ENCODE assay signal across 1 cellular context in genomic region chr10:63267414-63268138, GRCh38.
TF ChIP-seq lines count a peak whose summit lies in the region.

No MANE protein-coding gene starts in this region.

TF ChIP-seq in K562, 482 proteins besides CTCF, POLR2A, EP300 and RAD21 (continued from another document and continues in another):
- TF ChIP-seq AFF4 (CRISPR knock-in tag; IDR thresholded peaks at IDR 0.05) (peak; percentile 80), DPF2 (IDR thresholded peaks at IDR 0.05) (0 out of 2 replicates have a peak, but pooled peaks have one; percentile 12), ZFX (CRISPR knock-in tag; IDR thresholded peaks at IDR 0.05) (peak; percentile 80), CEBPG (CRISPR knock-in tag; IDR thresholded peaks at IDR 0.05) (no peak), CEBPG (tag; conservative IDR thresholded peaks at IDR 0.05 in 1 of 2, IDR thresholded peaks at IDR 0.05 in 1 of 2) (peak; percentile 55 to 89), FOXM1 (IDR thresholded peaks at IDR 0.05; ENCODE audit: low read depth) (0 out of 2 replicates have a peak, but pooled peaks have one; percentile 6), FOXM1 (CRISPR knock-in tag; IDR thresholded peaks at IDR 0.05; ENCODE audit: low read depth) (no peak), SREBF1 (IDR thresholded peaks at IDR 0.05; ENCODE audit: borderline replicate concordance, low read depth, low read length) (no peak), HMG20A (CRISPR knock-in tag; conservative IDR thresholded peaks at IDR 0.05) (0 out of 2 replicates have a peak, but pooled peaks have one; percentile 37), HNRNPK (IDR thresholded peaks at IDR 0.05; ENCODE audit: low read depth, low read length, poor library complexity, severe bottlenecking) (no peak), GABPA (tag; conservative IDR thresholded peaks at IDR 0.05; ENCODE audit: low read depth) (0 out of 2 replicates have a peak, but pooled peaks have one; percentile 18), HNRNPL (IDR thresholded peaks at IDR 0.05; ENCODE audit: low read depth, low read length) (no peak), AFF1 (IDR thresholded peaks at IDR 0.05; ENCODE audit: low read depth in 1 of 2, partially characterized antibody in 2 of 2) (peak; percentile 68 to 80), VEZF1 (CRISPR knock-in tag; IDR thresholded peaks at IDR 0.05) (peak; percentile 34), ZNF239 (CRISPR knock-in tag; IDR thresholded peaks at IDR 0.05) (no peak), GTF2A2 (tag; IDR thresholded peaks at IDR 0.05) (0 out of 2 replicates have a peak, but pooled peaks have one; percentile 22), POLR2AphosphoS2 (IDR thresholded peaks at IDR 0.05; ENCODE audit: low read length) (no peak), TEAD1 (CRISPR knock-in tag; IDR thresholded peaks at IDR 0.05) (peak in 1 of 2 experiments; percentile 64; a peak in 2 of 4 replicates), KAT2B (IDR thresholded peaks at IDR 0.05; ENCODE audit: low read depth, low read length) (no peak), BCLAF1 (IDR thresholded peaks at IDR 0.05; ENCODE audit: borderline replicate concordance in 1 of 2, control insufficient read depth in 1 of 2, low read depth in 2 of 2, low read length in 1 of 2) (peak in 1 of 2 experiments; percentile 58; a peak in 1 of 4 replicates), FOSL1 (tag; conservative IDR thresholded peaks at IDR 0.05) (peak; percentile 13; the same call in 1 of the 2 replicates), ZNF780A (CRISPR knock-in tag; IDR thresholded peaks at IDR 0.05) (0 out of 2 replicates have a peak, but pooled peaks have one; percentile 44), SREBF2 (CRISPR knock-in tag; IDR thresholded peaks at IDR 0.05) (no peak), GABPB2 (CRISPR knock-in tag; conservative IDR thresholded peaks at IDR 0.05) (no peak), ZNF699 (CRISPR knock-in tag; IDR thresholded peaks at IDR 0.05; ENCODE audit: insufficient replicate concordance) (no peak), CEBPB (tag; IDR thresholded peaks at IDR 0.05) (peak; percentile 44), ZNF253 (CRISPR knock-in tag; conservative IDR thresholded peaks at IDR 0.05) (no peak), MYC (IDR thresholded peaks at IDR 0.05; ENCODE audit: low read depth, low read length) (0 out of 2 replicates have a peak, but pooled peaks have one; percentile 30), MYC (CRISPR knock-in tag; IDR thresholded peaks at IDR 0.05; ENCODE audit: borderline replicate concordance, low read depth) (no peak), MNT (conservative IDR thresholded peaks at IDR 0.05) (peak in 1 of 2 experiments; percentile 50; a peak in 2 of 4 replicates), EZH2 (IDR thresholded peaks at IDR 0.05; ENCODE audit: borderline replicate concordance, low read depth, low read length) (no peak), ZNF785 (CRISPR knock-in tag; IDR thresholded peaks at IDR 0.05) (no peak), HMBOX1 (IDR thresholded peaks at IDR 0.05) (peak; percentile 55), ZBTB5 (IDR thresholded peaks at IDR 0.05) (no peak)
- TF ChIP-seq, protein P1, sequence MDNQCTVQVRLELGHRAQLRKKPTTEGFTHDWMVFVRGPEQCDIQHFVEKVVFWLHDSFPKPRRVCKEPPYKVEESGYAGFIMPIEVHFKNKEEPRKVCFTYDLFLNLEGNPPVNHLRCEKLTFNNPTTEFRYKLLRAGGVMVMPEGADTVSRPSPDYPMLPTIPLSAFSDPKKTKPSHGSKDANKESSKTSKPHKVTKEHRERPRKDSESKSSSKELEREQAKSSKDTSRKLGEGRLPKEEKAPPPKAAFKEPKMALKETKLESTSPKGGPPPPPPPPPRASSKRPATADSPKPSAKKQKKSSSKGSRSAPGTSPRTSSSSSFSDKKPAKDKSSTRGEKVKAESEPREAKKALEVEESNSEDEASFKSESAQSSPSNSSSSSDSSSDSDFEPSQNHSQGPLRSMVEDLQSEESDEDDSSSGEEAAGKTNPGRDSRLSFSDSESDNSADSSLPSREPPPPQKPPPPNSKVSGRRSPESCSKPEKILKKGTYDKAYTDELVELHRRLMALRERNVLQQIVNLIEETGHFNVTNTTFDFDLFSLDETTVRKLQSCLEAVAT (IDR thresholded peaks at IDR 0.05), result peak; percentile 88 to 92
- TF ChIP-seq, protein P2, sequence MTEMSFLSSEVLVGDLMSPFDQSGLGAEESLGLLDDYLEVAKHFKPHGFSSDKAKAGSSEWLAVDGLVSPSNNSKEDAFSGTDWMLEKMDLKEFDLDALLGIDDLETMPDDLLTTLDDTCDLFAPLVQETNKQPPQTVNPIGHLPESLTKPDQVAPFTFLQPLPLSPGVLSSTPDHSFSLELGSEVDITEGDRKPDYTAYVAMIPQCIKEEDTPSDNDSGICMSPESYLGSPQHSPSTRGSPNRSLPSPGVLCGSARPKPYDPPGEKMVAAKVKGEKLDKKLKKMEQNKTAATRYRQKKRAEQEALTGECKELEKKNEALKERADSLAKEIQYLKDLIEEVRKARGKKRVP (CRISPR knock-in tag; IDR thresholded peaks at IDR 0.05), result 0 out of 2 replicates have a peak, but pooled peaks have one; percentile 44
- TF ChIP-seq, protein P3, sequence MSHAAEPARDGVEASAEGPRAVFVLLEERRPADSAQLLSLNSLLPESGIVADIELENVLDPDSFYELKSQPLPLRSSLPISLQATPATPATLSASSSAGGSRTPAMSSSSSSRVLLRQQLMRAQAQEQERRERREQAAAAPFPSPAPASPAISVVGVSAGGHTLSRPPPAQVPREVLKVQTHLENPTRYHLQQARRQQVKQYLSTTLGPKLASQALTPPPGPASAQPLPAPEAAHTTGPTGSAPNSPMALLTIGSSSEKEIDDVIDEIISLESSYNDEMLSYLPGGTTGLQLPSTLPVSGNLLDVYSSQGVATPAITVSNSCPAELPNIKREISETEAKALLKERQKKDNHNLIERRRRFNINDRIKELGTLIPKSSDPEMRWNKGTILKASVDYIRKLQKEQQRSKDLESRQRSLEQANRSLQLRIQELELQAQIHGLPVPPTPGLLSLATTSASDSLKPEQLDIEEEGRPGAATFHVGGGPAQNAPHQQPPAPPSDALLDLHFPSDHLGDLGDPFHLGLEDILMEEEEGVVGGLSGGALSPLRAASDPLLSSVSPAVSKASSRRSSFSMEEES (CRISPR knock-in tag; IDR thresholded peaks at IDR 0.05), result no peak
